In genomic region chr10:102715880-102716279, GRCh38 we compare ENCODE assay signal across 10 cellular contexts. TPM values are rescaled to one million over a fixed set of nuclear protein-coding genes. Genes with fewer than 3 reads are reported as not detected.
A peak's percentile ranks its signal among the peaks of the same experiment; 100 is the strongest.
DNase-seq lines count a peak whose midpoint lies in the region; ATAC-seq and TF ChIP-seq lines count a peak whose summit lies in the region.
"Had no signal": no experiment of that assay in that cellular context is flagged by ENCODE, and none has a peak within 500 bp of the region (broad histone marks: within the 10 kb centered on the region; RNA-seq: fewer than 3 reads in every experiment).

No MANE protein-coding gene starts in this region.

- H2BK120ac ChIP-seq in trophoblast cell (ENCODE audit: insufficient read depth, low read length, poor library complexity): no peak overlapping the region

- H3K4me2 ChIP-seq in trophoblast cell (ENCODE audit: low read length): no peak overlapping the region

- H3K79me2 ChIP-seq in trophoblast cell (ENCODE audit: control insufficient read depth, insufficient read depth, low read length, poor library complexity): peaks cover 6% of the 10 kb centered on the region

- no peak overlapping the region for H2AFZ ChIP-seq in trophoblast cell (ENCODE audit: insufficient read depth, low read length, poor library complexity)

- H3K4me3 ChIP-seq in NB4 (ENCODE audit: low read depth, low read length) (peak overlapping the region; percentile 84), trophoblast cell (ENCODE audit: low read depth, low read length) (no peak overlapping the region)

- H2BK5ac ChIP-seq in trophoblast cell (ENCODE audit: low read depth, low read length, poor library complexity): peak overlapping the region; percentile 20

- WGBS in trophoblast cell (ENCODE audit: extremely low coverage, insufficient coverage, insufficient read length): no CpG with 5 or more reads among the region's 1 CpG

- H2AK5ac ChIP-seq in trophoblast cell (ENCODE audit: low read length): peak overlapping the region; percentile 50

- H3K9me3 ChIP-seq in trophoblast cell (ENCODE audit: insufficient read depth, low read depth, low read length): no peaks in the 10 kb centered on the region
- H3K9me3 ChIP-seq: body of pancreas had no signal

- H3K79me1 ChIP-seq in trophoblast cell (ENCODE audit: low read length): peaks cover 17% of the 10 kb centered on the region

- H3K27ac ChIP-seq in trophoblast cell (ENCODE audit: low read depth, low read length): peak overlapping the region; percentile 32

- peaks cover 15 to 21% of the 10 kb centered on the region in 2 experiments for H3K4me1 ChIP-seq in trophoblast cell (ENCODE audit: control insufficient read depth in 1 of 2, insufficient read depth in 2 of 2, low read length in 2 of 2)

- no peak overlapping the region for H3K18ac ChIP-seq in trophoblast cell (ENCODE audit: low read length)

- H3K9ac ChIP-seq in trophoblast cell (ENCODE audit: low read length): no peak overlapping the region

- no peaks in the 10 kb centered on the region for H3K9me3 Mint-ChIP-seq in activated T-cell treated with anti-CD3 and anti-CD28 coated beads, Interleukin-2, amount 50 U/mL, for 24 hours
- no peaks in the 10 kb centered on the region for H3K9me3 Mint-ChIP-seq in central memory CD8-positive, alpha-beta T cell

- no peak for ATAC-seq in central memory CD8-positive, alpha-beta T cell (replicated peaks; ENCODE audit: extremely low read depth, poor library complexity, severe bottlenecking)
- ATAC-seq in HG02973 (IDR thresholded peaks at IDR 0.05; ENCODE audit: unreplicated experiment): no peak
- ATAC-seq: body of pancreas had no signal

- peak overlapping the region; percentile 37 for H3K4ac ChIP-seq in trophoblast cell (ENCODE audit: low read depth, low read length)

- no peak overlapping the region for H4K91ac ChIP-seq in trophoblast cell (ENCODE audit: low read depth, low read length)

- H3K27ac Mint-ChIP-seq in activated T-cell treated with anti-CD3 and anti-CD28 coated beads, Interleukin-2, amount 50 U/mL, for 24 hours: peak overlapping the region; percentile 74
- no peak overlapping the region for H3K27ac Mint-ChIP-seq in central memory CD8-positive, alpha-beta T cell (ENCODE audit: low read depth)

- H3K27me3 ChIP-seq in trophoblast cell (ENCODE audit: insufficient read depth, low read length): no peaks in the 10 kb centered on the region
- H3K27me3 ChIP-seq: body of pancreas had no signal

- H4K12ac ChIP-seq in trophoblast cell (ENCODE audit: low read depth, low read length): no peak overlapping the region

- peak overlapping the region; percentile 85 for H3K4me3 Mint-ChIP-seq in activated T-cell treated with anti-CD3 and anti-CD28 coated beads, Interleukin-2, amount 50 U/mL, for 24 hours
- peak overlapping the region; percentile 35 for H3K4me3 Mint-ChIP-seq in central memory CD8-positive, alpha-beta T cell

- H4K8ac ChIP-seq in trophoblast cell (ENCODE audit: low read depth, low read length): peak overlapping the region; percentile 16

- no peak overlapping the region for H3K14ac ChIP-seq in trophoblast cell (ENCODE audit: low read length)

- TF ChIP-seq CTCF in NB4 (IDR thresholded peaks at IDR 0.05; ENCODE audit: low read depth, low read length): no peak

- peaks cover 67% of the 10 kb centered on the region for H3K36me3 Mint-ChIP-seq in activated T-cell treated with anti-CD3 and anti-CD28 coated beads, Interleukin-2, amount 50 U/mL, for 24 hours (ENCODE audit: low read depth)
- H3K36me3 Mint-ChIP-seq in central memory CD8-positive, alpha-beta T cell (ENCODE audit: insufficient read depth): peaks cover 17% of the 10 kb centered on the region

- H2BK12ac ChIP-seq in trophoblast cell (ENCODE audit: low read length): peak overlapping the region; percentile 65

- no peak for DNase-seq in activated T-cell treated with anti-CD3 and anti-CD28 coated beads, Interleukin-2, amount 50 U/mL, for 24 hours
- no peak for DNase-seq in activated T-cell treated with anti-CD3 and anti-CD28 coated beads, Interleukin-2, amount 50 U/mL, for 48 hours
- no peak for DNase-seq in NB4 (ENCODE audit: low read depth)
- no peak for DNase-seq in central memory CD8-positive, alpha-beta T cell (ENCODE audit: low spot score in 2 of 2)
- no peak for DNase-seq in trophoblast cell
- no peak for DNase-seq in T-helper 9 cell
- no peak for DNase-seq in dedifferentiated amniotic fluid mesenchymal stem cell (ENCODE audit: extremely low spot score)
- DNase-seq: body of pancreas, NCI-H2081 treated with DMSO at 0.1 percent for 48 hours had no signal

- peaks cover 66% of the 10 kb centered on the region for H3K4me1 Mint-ChIP-seq in activated T-cell treated with anti-CD3 and anti-CD28 coated beads, Interleukin-2, amount 50 U/mL, for 24 hours (ENCODE audit: low read depth)
- peaks cover 43% of the 10 kb centered on the region for H3K4me1 Mint-ChIP-seq in central memory CD8-positive, alpha-beta T cell

- no peaks in the 10 kb centered on the region for H3K27me3 Mint-ChIP-seq in activated T-cell treated with anti-CD3 and anti-CD28 coated beads, Interleukin-2, amount 50 U/mL, for 24 hours
- H3K27me3 Mint-ChIP-seq in central memory CD8-positive, alpha-beta T cell: no peaks in the 10 kb centered on the region

- H3K36me3 ChIP-seq in trophoblast cell (ENCODE audit: control insufficient read depth in 1 of 2, insufficient read depth in 2 of 2, low read length in 2 of 2): no peaks in the 10 kb centered on the region

- H3K23ac ChIP-seq in trophoblast cell (ENCODE audit: low read length): no peak overlapping the region

- TF ChIP-seq POLR2A in NB4 (IDR thresholded peaks at IDR 0.05; ENCODE audit: extremely low read depth, insufficient read length): no peak

RNA-seq across cellular contexts. Expression of gene SFXN2, which starts 1.4 kb away (rescaled TPM):
- 9.0 and 9.4 TPM in 2 replicates for polyA plus RNA-seq in trophoblast cell (2013)

RNA-seq across cellular contexts. Expression of gene ARL3, which starts 1.7 kb away (rescaled TPM):
- polyA plus RNA-seq in trophoblast cell (2013): 16.3 and 18.0 TPM in 2 replicates

RNA-seq across cellular contexts. Expression of gene WBP1L, which starts 27.9 kb away (rescaled TPM):
- 65.4 and 67.3 TPM in 2 replicates for polyA plus RNA-seq in trophoblast cell (2013)
